ENCODE assay signal across 3 cellular contexts in the genomic region with DNA sequence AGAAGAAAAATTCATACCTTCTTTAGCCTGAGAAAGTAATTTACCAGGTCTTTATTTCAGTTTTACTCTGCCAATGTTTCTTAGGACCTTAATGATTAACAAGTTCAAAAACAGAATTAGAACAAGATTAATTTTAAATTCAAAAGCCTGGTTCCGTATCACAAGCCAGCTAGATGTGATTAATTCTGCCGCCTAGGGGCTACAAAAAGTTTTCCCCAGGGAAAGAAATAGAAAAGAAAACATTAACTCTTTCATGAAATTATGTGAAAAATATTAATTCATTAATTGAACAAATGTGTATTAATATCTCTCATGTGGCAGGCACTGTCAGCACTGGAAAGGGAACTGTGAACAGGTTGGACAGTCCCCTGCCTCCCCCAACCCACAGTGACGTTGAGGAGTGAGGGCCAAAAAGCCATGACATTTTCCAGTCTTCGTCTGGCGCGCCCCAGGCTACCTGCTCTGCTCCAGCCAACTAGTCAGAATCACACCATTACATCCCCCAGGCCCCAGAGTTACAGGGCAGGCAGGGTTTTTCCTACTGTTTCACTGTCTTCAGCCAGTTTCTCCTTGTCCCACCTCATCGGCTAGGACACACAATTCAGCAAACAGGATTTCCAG.
A peak's percentile ranks its signal among the peaks of the same experiment; 100 is the strongest.
TF ChIP-seq lines count a peak whose summit lies in the region.

No MANE protein-coding gene starts in this region.

TF ChIP-seq in liver, 16 proteins besides CTCF, POLR2A, EP300 and RAD21:
- no peak for TF ChIP-seq FOXA1 (IDR thresholded peaks at IDR 0.05)

TF ChIP-seq in HepG2, 621 proteins besides CTCF, POLR2A, EP300 and RAD21:
- TF ChIP-seq NR2F2 (IDR thresholded peaks at IDR 0.05; ENCODE audit: borderline replicate concordance, low read depth) (no peak), ZNF451 (CRISPR knock-in tag; IDR thresholded peaks at IDR 0.05) (no peak), KLF12 (CRISPR knock-in tag; IDR thresholded peaks at IDR 0.05; ENCODE audit: borderline replicate concordance) (no peak), CREM (IDR thresholded peaks at IDR 0.05) (no peak), CREM (CRISPR knock-in tag; IDR thresholded peaks at IDR 0.05) (no peak)

TF ChIP-seq in GM12878, 131 proteins besides CTCF, POLR2A, EP300 and RAD21:
- TF ChIP-seq, protein P1, sequence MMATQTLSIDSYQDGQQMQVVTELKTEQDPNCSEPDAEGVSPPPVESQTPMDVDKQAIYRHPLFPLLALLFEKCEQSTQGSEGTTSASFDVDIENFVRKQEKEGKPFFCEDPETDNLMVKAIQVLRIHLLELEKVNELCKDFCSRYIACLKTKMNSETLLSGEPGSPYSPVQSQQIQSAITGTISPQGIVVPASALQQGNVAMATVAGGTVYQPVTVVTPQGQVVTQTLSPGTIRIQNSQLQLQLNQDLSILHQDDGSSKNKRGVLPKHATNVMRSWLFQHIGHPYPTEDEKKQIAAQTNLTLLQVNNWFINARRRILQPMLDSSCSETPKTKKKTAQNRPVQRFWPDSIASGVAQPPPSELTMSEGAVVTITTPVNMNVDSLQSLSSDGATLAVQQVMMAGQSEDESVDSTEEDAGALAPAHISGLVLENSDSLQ (IDR thresholded peaks at IDR 0.05) = no peak
- peak; percentile 34; the same call in 1 of the 2 replicates for TF ChIP-seq SPI1 (IDR thresholded peaks at IDR 0.05; ENCODE audit: borderline replicate concordance, insufficient read depth, low read depth, low read length)
- TF ChIP-seq ZNF622 (IDR thresholded peaks at IDR 0.05) = no peak
- TF ChIP-seq, protein P2, sequence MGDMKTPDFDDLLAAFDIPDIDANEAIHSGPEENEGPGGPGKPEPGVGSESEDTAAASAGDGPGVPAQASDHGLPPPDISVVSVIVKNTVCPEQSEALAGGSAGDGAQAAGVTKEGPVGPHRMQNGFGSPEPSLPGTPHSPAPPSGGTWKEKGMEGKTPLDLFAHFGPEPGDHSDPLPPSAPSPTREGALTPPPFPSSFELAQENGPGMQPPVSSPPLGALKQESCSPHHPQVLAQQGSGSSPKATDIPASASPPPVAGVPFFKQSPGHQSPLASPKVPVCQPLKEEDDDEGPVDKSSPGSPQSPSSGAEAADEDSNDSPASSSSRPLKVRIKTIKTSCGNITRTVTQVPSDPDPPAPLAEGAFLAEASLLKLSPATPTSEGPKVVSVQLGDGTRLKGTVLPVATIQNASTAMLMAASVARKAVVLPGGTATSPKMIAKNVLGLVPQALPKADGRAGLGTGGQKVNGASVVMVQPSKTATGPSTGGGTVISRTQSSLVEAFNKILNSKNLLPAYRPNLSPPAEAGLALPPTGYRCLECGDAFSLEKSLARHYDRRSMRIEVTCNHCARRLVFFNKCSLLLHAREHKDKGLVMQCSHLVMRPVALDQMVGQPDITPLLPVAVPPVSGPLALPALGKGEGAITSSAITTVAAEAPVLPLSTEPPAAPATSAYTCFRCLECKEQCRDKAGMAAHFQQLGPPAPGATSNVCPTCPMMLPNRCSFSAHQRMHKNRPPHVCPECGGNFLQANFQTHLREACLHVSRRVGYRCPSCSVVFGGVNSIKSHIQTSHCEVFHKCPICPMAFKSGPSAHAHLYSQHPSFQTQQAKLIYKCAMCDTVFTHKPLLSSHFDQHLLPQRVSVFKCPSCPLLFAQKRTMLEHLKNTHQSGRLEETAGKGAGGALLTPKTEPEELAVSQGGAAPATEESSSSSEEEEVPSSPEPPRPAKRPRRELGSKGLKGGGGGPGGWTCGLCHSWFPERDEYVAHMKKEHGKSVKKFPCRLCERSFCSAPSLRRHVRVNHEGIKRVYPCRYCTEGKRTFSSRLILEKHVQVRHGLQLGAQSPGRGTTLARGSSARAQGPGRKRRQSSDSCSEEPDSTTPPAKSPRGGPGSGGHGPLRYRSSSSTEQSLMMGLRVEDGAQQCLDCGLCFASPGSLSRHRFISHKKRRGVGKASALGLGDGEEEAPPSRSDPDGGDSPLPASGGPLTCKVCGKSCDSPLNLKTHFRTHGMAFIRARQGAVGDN (IDR thresholded peaks at IDR 0.05) = 0 out of 2 replicates have a peak, but pooled peaks have one; percentile 49
- TF ChIP-seq HCFC1 (IDR thresholded peaks at IDR 0.05; ENCODE audit: low read length) = no peak
- peak; percentile 85 for TF ChIP-seq MEF2B (IDR thresholded peaks at IDR 0.05; ENCODE audit: partially characterized antibody, poor library complexity, severe bottlenecking)
- TF ChIP-seq POU2F2 (IDR thresholded peaks at IDR 0.05; ENCODE audit: borderline replicate concordance, low read depth, low read length) = no peak
